In the genomic region with DNA sequence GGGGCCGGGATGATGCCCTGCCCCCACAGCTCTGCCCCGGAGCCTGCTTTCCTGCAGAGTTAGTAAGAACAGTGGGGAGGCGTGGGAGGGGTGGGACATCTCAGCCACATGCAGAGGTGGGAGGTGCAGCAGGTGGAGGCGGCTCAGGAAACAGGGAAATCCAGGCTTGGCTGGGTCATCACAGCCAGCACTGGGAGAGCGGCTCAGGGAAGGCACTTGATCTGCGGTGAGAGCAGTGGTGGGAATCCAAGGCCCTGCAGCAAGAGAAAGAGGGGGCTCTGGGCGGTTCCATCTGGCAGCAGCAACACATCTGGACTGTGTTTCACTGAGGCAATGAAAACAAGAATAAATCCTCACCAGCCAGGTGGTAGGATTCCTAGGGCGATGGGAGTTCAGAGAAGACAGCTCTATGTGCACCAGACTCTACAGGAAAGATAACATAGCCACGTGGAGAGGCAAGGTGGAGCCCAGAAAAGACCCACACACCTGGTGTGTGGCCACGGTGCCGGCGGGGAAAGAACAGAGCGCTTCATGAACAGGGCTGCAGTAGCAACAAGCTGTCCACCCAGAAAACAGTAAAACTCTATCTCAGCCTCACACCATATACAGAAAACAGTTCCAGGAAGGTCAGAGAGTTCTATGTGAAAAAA, we compare ENCODE assay signal across 19 cellular contexts. TPM values are rescaled to one million over a fixed set of nuclear protein-coding genes. Genes with fewer than 3 reads are reported as not detected.
DNase-seq lines count a peak whose midpoint lies in the region; ATAC-seq, FAIRE-seq and TF ChIP-seq lines count a peak whose summit lies in the region.
"Had no signal": no experiment of that assay in that cellular context is flagged by ENCODE, and none has a peak within 500 bp of the region (broad histone marks: within the 10 kb centered on the region; RNA-seq: fewer than 3 reads in every experiment).

No MANE protein-coding gene starts in this region.

- H4K20me1 ChIP-seq in HepG2 (ENCODE audit: insufficient read depth, low read length) = peaks cover 29% of the 10 kb centered on the region

- H3K4me3 ChIP-seq in iPS-18c (ENCODE audit: insufficient read depth, low read depth, low read length) (peak overlapping the region; percentile 26), rectal smooth muscle tissue (ENCODE audit: low read length) (no peak overlapping the region), HepG2 (replicated peaks in 1 of 3; ENCODE audit: insufficient read depth in 1 of 3, low read depth in 2 of 3, low read length in 3 of 3) (no peak overlapping the region)
- H3K4me3 ChIP-seq: HAP-1, Peyer's patch, thoracic aorta had no signal

- TF ChIP-seq EP300 in HepG2 (IDR thresholded peaks at IDR 0.05; ENCODE audit: low read depth in 2 of 2, low read length in 2 of 2) = no peak
- no peak for TF ChIP-seq EP300 in HepG2 (CRISPR knock-in tag; IDR thresholded peaks at IDR 0.05; ENCODE audit: borderline replicate concordance)

- ATAC-seq in HG03139 (IDR thresholded peaks at IDR 0.05; ENCODE audit: unreplicated experiment) (no peak), HepG2 (no peak)
- ATAC-seq: activated CD8-positive, alpha-beta T cell treated with anti-CD3 and anti-CD28 coated beads, Interleukin-2, amount 10 ng/mL, durations not matched to agents 7 days and 5 days had no signal

- H3K79me2 ChIP-seq in HepG2 (ENCODE audit: insufficient read depth, low read length) = peaks cover 91% of the 10 kb centered on the region

- no peak for FAIRE-seq in HepG2 (lab: Jason Lieb, UNC)
- FAIRE-seq: endometrium had no signal

- POLR2A ChIA-PET in HepG2 (lab: Yijun Ruan, JAX) = interaction anchor here (1.3 kb wide), 1 partner anchor 9 kb away, joined by 3 read pairs; no protein-coding TSS in a partner anchor

- H3K4me2 ChIP-seq in HepG2 (ENCODE audit: low read depth, low read length) = no peak overlapping the region

- no peaks in the 10 kb centered on the region for H3K36me3 ChIP-seq in rectal smooth muscle tissue (ENCODE audit: control insufficient read depth, insufficient read depth, low read length)
- H3K36me3 ChIP-seq in HepG2 (replicated peaks in 1 of 2; ENCODE audit: control insufficient read depth in 1 of 2, insufficient read depth in 2 of 2, low read length in 2 of 2) = no peaks in the 10 kb centered on the region; a peak in 1 of 5 replicates
- H3K36me3 ChIP-seq: HAP-1, Peyer's patch, thoracic aorta had no signal

- WGBS in HepG2 (ENCODE audit: low lambda C conversion rate) = 95% methylated on average over 13 of the region's 13 CpGs

- H2AFZ ChIP-seq in HepG2 (ENCODE audit: low read length) = no peak overlapping the region

- TF ChIP-seq POLR2A in HepG2 (IDR thresholded peaks at IDR 0.05; ENCODE audit: insufficient read depth in 1 of 2, low read depth in 2 of 2, low read length in 2 of 2) = no peak

- peaks cover 48% of the 10 kb centered on the region for H3K4me1 ChIP-seq in rectal smooth muscle tissue (ENCODE audit: control insufficient read depth, insufficient read depth, low read length)
- H3K4me1 ChIP-seq in HepG2 (ENCODE audit: insufficient read depth, low read length) = peaks cover 68% of the 10 kb centered on the region
- H3K4me1 ChIP-seq: HAP-1 had no signal

- H3K9me3 ChIP-seq in iPS-18c (ENCODE audit: control insufficient read depth, insufficient read depth, low read length) (no peaks in the 10 kb centered on the region), HepG2 (ENCODE audit: low read length) (no peaks in the 10 kb centered on the region)
- H3K9me3 ChIP-seq: HAP-1, Peyer's patch, thoracic aorta had no signal

- H3K9ac ChIP-seq in rectal smooth muscle tissue (ENCODE audit: low read length) = no peak overlapping the region
- H3K9ac ChIP-seq in HepG2 (ENCODE audit: insufficient read depth, low read depth, low read length) = no peak overlapping the region

- H3K27me3 ChIP-seq in rectal smooth muscle tissue (ENCODE audit: control insufficient read depth, insufficient read depth, low read length) (no peaks in the 10 kb centered on the region), HepG2 (ENCODE audit: control insufficient read depth in 1 of 2, insufficient read depth in 2 of 2, low read length in 2 of 2) (no peaks in the 10 kb centered on the region)
- H3K27me3 ChIP-seq: Peyer's patch had no signal

- intact Hi-C loops in HepG2 (cut with micrococcal nuclease; ENCODE audit: unreplicated experiment) = no loop called here

- H3K27ac ChIP-seq in rectal smooth muscle tissue (ENCODE audit: low read depth, low read length) = peak overlapping the region; percentile 46
- no peak overlapping the region for H3K27ac ChIP-seq in HepG2 (ENCODE audit: extremely low read length, insufficient read depth, low read length)
- H3K27ac ChIP-seq: 22Rv1, C4-2B, Peyer's patch, thoracic aorta had no signal

- TF ChIP-seq RAD21 in HepG2 (CRISPR knock-in tag; IDR thresholded peaks at IDR 0.05) = no peak

- TF ChIP-seq CTCF in HepG2 (CRISPR knock-in tag; IDR thresholded peaks at IDR 0.05) = no peak

- CTCF ChIA-PET in HepG2 (lab: Yijun Ruan, JAX; ENCODE audit: low intra/inter-chr PET ratio, low total read pairs) = no interaction called here

- in situ Hi-C loops in HepG2 (cut with HindIII; ENCODE audit: extremely low pct_ligation_motif_present, low pct_unique_long_range_greater_than_20kb) = no loop called here

- DNase-seq in DMS 273 (lab: John Stamatoyannopoulos, UW; ENCODE audit: unreplicated experiment) (peak; percentile 44), DMS 273 treated with DMSO at 0.1 percent for 48 hours (lab: John Stamatoyannopoulos, UW) (no peak), NCI-H345 (lab: John Stamatoyannopoulos, UW) (peak; percentile 55), HepG2 (ENCODE audit: low spot score) (no peak), HUDEP-2 (lab: John Stamatoyannopoulos, UW; ENCODE audit: unreplicated experiment in 76 of 76) (no peak)
- DNase-seq: activated CD8-positive, alpha-beta T cell treated with anti-CD3 and anti-CD28 coated beads, Interleukin-2, amount 10 ng/mL, durations not matched to agents 7 days and 5 days; IMR-90; mammary epithelial cell; NCI-H526; Peyer's patch; stimulated activated CD4-positive, alpha-beta T cell treated with anti-CD3 and anti-CD28 coated beads, Interleukin-4, amount 100 ng/mL, for 24 hours had no signal

- no TSS peak for BruUV-seq in HepG2 (replicated peaks; lab: Mats Ljungman, UMichigan)

TF ChIP-seq in HepG2, 621 proteins besides CTCF, POLR2A, EP300 and RAD21 (continues in another document):
- TF ChIP-seq TEAD3 (CRISPR knock-in tag; optimal IDR thresholded peaks at IDR 0.05; ENCODE audit: borderline replicate concordance) (no peak), ZNF160 (CRISPR knock-in tag; IDR thresholded peaks at IDR 0.05) (no peak), RFXAP (CRISPR knock-in tag; IDR thresholded peaks at IDR 0.05; ENCODE audit: borderline replicate concordance) (no peak), SOX5 (CRISPR knock-in tag; IDR thresholded peaks at IDR 0.05; ENCODE audit: borderline replicate concordance) (no peak), CENPT (CRISPR knock-in tag; IDR thresholded peaks at IDR 0.05; ENCODE audit: low read depth) (no peak)
- TF ChIP-seq, protein P1, sequence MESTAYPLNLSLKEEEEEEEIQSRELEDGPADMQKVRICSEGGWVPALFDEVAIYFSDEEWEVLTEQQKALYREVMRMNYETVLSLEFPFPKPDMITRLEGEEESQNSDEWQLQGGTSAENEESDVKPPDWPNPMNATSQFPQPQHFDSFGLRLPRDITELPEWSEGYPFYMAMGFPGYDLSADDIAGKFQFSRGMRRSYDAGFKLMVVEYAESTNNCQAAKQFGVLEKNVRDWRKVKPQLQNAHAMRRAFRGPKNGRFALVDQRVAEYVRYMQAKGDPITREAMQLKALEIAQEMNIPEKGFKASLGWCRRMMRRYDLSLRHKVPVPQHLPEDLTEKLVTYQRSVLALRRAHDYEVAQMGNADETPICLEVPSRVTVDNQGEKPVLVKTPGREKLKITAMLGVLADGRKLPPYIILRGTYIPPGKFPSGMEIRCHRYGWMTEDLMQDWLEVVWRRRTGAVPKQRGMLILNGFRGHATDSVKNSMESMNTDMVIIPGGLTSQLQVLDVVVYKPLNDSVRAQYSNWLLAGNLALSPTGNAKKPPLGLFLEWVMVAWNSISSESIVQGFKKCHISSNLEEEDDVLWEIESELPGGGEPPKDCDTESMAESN (CRISPR knock-in tag; conservative IDR thresholded peaks at IDR 0.05) = no peak

RNA-seq across cellular contexts. Expression of a gene that starts 57.7 kb away (rescaled TPM):
- total RNA-seq in HepG2 (2016; rRNA removed; fragmentation: Illumina TruSeq; extraction: Trizol) = 43.8 and 47.6 TPM in 2 replicates
- total RNA-seq in HepG2 (2016; cell fraction: cytosol; rRNA removed; fragmentation: Illumina TruSeq; extraction: Trizol; ENCODE audit: low read depth) = 4.3 and 4.6 TPM in 2 replicates
- 33.8 and 47.0 TPM in 2 replicates for total RNA-seq in HepG2 (2016; cell fraction: insoluble cytoplasmic fraction; rRNA removed; fragmentation: Illumina TruSeq; extraction: Trizol)
- 30.8 and 30.9 TPM in 2 replicates for total RNA-seq in HepG2 (2016; cell fraction: membrane; rRNA removed; fragmentation: Illumina TruSeq; extraction: Trizol)
- 23.1 and 29.3 TPM in 2 replicates for total RNA-seq in HepG2 (2016; cell fraction: nucleus; rRNA removed; fragmentation: Illumina TruSeq; extraction: Trizol)
- polyA plus RNA-seq in HepG2 (2011; rRNA removed) = 18.8 and 30.3 TPM in 2 replicates
- polyA plus RNA-seq in HepG2 (2011; cell fraction: cytosol; rRNA removed) = 21.2 and 24.0 TPM in 2 replicates
- 30.3 and 32.6 TPM in 2 replicates for polyA plus RNA-seq in HepG2 (2011; cell fraction: nucleus; rRNA removed)
- polyA plus RNA-seq in HepG2 (2012) = 41.6 and 57.3 TPM in 2 replicates
- polyA plus RNA-seq in HepG2 (2016; cell fraction: cytosol; fragmentation: Illumina TruSeq; extraction: Trizol; ENCODE audit: low read depth) = 4.1 and 4.6 TPM in 2 replicates
- 36.1 and 43.0 TPM in 2 replicates for polyA plus RNA-seq in HepG2 (2016; cell fraction: insoluble cytoplasmic fraction; fragmentation: Illumina TruSeq; extraction: Trizol; ENCODE audit: low read depth)
- polyA plus RNA-seq in HepG2 (2016; cell fraction: membrane; fragmentation: Illumina TruSeq; extraction: Trizol; ENCODE audit: low read depth) = 18.9 and 20.2 TPM in 2 replicates
- 40.1 and 40.7 TPM in 2 replicates for polyA plus RNA-seq in HepG2 (2016; cell fraction: nucleus; fragmentation: Illumina TruSeq; extraction: Trizol; ENCODE audit: insufficient read depth, low read depth)
- polyA minus RNA-seq in HepG2 (2011; rRNA and poly(A)+ RNA removed; ENCODE audit: low replicate concordance) = 44.2 and 114 TPM in 2 replicates
- polyA minus RNA-seq in HepG2 (2011; cell fraction: cytosol; rRNA and poly(A)+ RNA removed) = 33.8 and 37.6 TPM in 2 replicates
- polyA minus RNA-seq in HepG2 (2011; cell fraction: nucleus; rRNA and poly(A)+ RNA removed) = 11.8 and 12.0 TPM in 2 replicates

Comparison
In these comparisons a context has a peak if more than half of its experiments do, and no peak if none do; other contexts are left out.
1. DNase-seq: peak in DMS 273 (single experiment) and NCI-H345 (single experiment); none in DMS 273 treated with DMSO at 0.1 percent for 48 hours (single experiment), HepG2 (single experiment) and HUDEP-2 (0 of 76).